1 cellular context compared by ENCODE assay signal in genomic region chr14:36510078-36510799, GRCh38.
TF ChIP-seq lines count a peak whose summit lies in the region.

No MANE protein-coding gene starts in this region.

TF ChIP-seq in WTC11, 78 proteins besides CTCF, POLR2A, EP300 and RAD21 (continued from another document):
- TF ChIP-seq HMGXB4 (CRISPR knock-in tag; IDR thresholded peaks at IDR 0.05) (no peak), ATF3 (CRISPR knock-in tag; conservative IDR thresholded peaks at IDR 0.05) (no peak)
TF ChIP-seq in WTC11: peak in this region for 0.
